8 cellular contexts compared by ENCODE assay signal in genomic region chr20:37347347-37347823, GRCh38. TPM values are rescaled to one million over a fixed set of nuclear protein-coding genes. Genes with fewer than 3 reads are reported as not detected.
A peak's percentile ranks its signal among the peaks of the same experiment; 100 is the strongest.
DNase-seq lines count a peak whose midpoint lies in the region; ATAC-seq, FAIRE-seq and TF ChIP-seq lines count a peak whose summit lies in the region.

No MANE protein-coding gene starts in this region.

- 0 out of 2 replicates have a peak overlapping the region, but pooled peaks have one; percentile 89 for H3K27ac ChIP-seq in 22Rv1
- no peak overlapping the region for H3K27ac ChIP-seq in K562 (ENCODE audit: extremely low read depth, low read depth, low read length)

- FAIRE-seq in K562 (lab: Jason Lieb, UNC): no peak
- no peak for FAIRE-seq in RCC 7860 (lab: Jason Lieb, UNC)

- no peaks in the 10 kb centered on the region for H3K9me3 ChIP-seq in K562 (replicated peaks; ENCODE audit: control insufficient read depth, insufficient read depth, low read depth, low read length)
- no peaks in the 10 kb centered on the region for H3K9me3 ChIP-seq in mucosa of stomach (ENCODE audit: control insufficient read depth, low read length)

- no peak overlapping the region for H2AFZ ChIP-seq in K562 (ENCODE audit: low read depth, low read length)

- no peak for TF ChIP-seq RAD21 in K562 (CRISPR knock-in tag; conservative IDR thresholded peaks at IDR 0.05 in 1 of 2, IDR thresholded peaks at IDR 0.05 in 1 of 2)

- no peaks in the 10 kb centered on the region for H3K9me1 ChIP-seq in K562 (ENCODE audit: control insufficient read depth, insufficient read depth, low read length)

- no peak overlapping the region for H3K4me2 ChIP-seq in K562 (ENCODE audit: insufficient read depth, low read length)

- DNase-seq in K562 (ENCODE audit: extremely low read depth in 1 of 4, low spot score in 3 of 4) (no peak), RCC 7860 (ENCODE audit: low spot score) (no peak), inferior parietal cortex (ENCODE audit: extremely low spot score) (no peak), CD1c-positive myeloid dendritic cell (ENCODE audit: extremely low spot score) (no peak)

- TSS peak; percentile 42 for BruUV-seq in K562 (replicated peaks; lab: Mats Ljungman, UMichigan)

- H3K4me3 ChIP-seq in GM12875 (ENCODE audit: low read depth, low read length): peak overlapping the region; percentile 56
- H3K4me3 ChIP-seq in K562: no peak overlapping the region
- H3K4me3 ChIP-seq in mucosa of stomach (ENCODE audit: low read length): peak overlapping the region; percentile 18

- no peaks in the 10 kb centered on the region for H3K79me2 ChIP-seq in K562 (ENCODE audit: control insufficient read depth, insufficient read depth, low read length)

- TF ChIP-seq POLR2A in K562 (conservative IDR thresholded peaks at IDR 0.05): no peak

- H3K9ac ChIP-seq in K562 (ENCODE audit: insufficient read depth in 1 of 2, low read depth in 2 of 2, low read length in 2 of 2) (0 out of 4 replicates have a peak overlapping the region, but pooled peaks of 1 of the 2 experiments have one; percentile 26), mucosa of stomach (ENCODE audit: low read length) (peak overlapping the region; percentile 71)

- intact Hi-C loops in K562 (cut with micrococcal nuclease): no loop called here

- POLR2A ChIA-PET in K562 (lab: Yijun Ruan, JAX): interaction anchor here (0.6 to 1.7 kb wide), 3 partner anchors 12 to 46 kb away, joined by 3 to 7 read pairs (median 4); no protein-coding TSS in a partner anchor

- no peak for TF ChIP-seq CTCF in 22Rv1 (IDR thresholded peaks at IDR 0.05)
- TF ChIP-seq CTCF in GM12875 (IDR thresholded peaks at IDR 0.05; ENCODE audit: borderline replicate concordance, insufficient read depth, low read depth, low read length): no peak
- no peak for TF ChIP-seq CTCF in K562 (IDR thresholded peaks at IDR 0.05 in 2 of 3, conservative IDR thresholded peaks at IDR 0.05 in 1 of 3; ENCODE audit: insufficient read depth in 2 of 3, low read depth in 1 of 3, low read length in 3 of 3)

- no peak for TF ChIP-seq EP300 in K562 (IDR thresholded peaks at IDR 0.05; ENCODE audit: low read length)

- CTCF ChIA-PET in K562 (lab: Yijun Ruan, JAX; ENCODE audit: low intra/inter-chr PET ratio): no interaction called here

- H3K27me3 ChIP-seq in K562 (ENCODE audit: control insufficient read depth in 2 of 2, insufficient read depth in 2 of 2, low read length in 2 of 2) (no peaks in the 10 kb centered on the region), mucosa of stomach (ENCODE audit: control insufficient read depth, insufficient read depth, low read length) (no peaks in the 10 kb centered on the region)

- H3K36me3 ChIP-seq in K562 (ENCODE audit: control insufficient read depth, insufficient read depth, low read length): no peaks in the 10 kb centered on the region
- peaks cover 10% of the 10 kb centered on the region for H3K36me3 ChIP-seq in mucosa of stomach (ENCODE audit: control insufficient read depth, insufficient read depth, low read length)

- H3K4me1 ChIP-seq in K562 (replicated peaks in 1 of 2; ENCODE audit: control insufficient read depth in 2 of 2, insufficient read depth in 2 of 2, low read length in 2 of 2): peaks cover 2 to 20% of the 10 kb centered on the region in 2 experiments; a peak in 3 of 5 replicates
- peaks cover 67% of the 10 kb centered on the region for H3K4me1 ChIP-seq in mucosa of stomach (ENCODE audit: control insufficient read depth, insufficient read depth, low read length)

- ATAC-seq in K562 (no peak), GM18870 (IDR thresholded peaks at IDR 0.05; ENCODE audit: unreplicated experiment) (no peak)

- 84% methylated on average over 7 of the region's 7 CpGs for WGBS in K562 (ENCODE audit: insufficient coverage, low coverage, missing lambda C conversion rate)

- in situ Hi-C loops in K562 (cut with MboI): no loop called here

- no peaks in the 10 kb centered on the region for H4K20me1 ChIP-seq in K562 (replicated peaks; ENCODE audit: control insufficient read depth, insufficient read depth, low read length)

TF ChIP-seq in K562, 482 proteins besides CTCF, POLR2A, EP300 and RAD21:
- TF ChIP-seq, protein P1, sequence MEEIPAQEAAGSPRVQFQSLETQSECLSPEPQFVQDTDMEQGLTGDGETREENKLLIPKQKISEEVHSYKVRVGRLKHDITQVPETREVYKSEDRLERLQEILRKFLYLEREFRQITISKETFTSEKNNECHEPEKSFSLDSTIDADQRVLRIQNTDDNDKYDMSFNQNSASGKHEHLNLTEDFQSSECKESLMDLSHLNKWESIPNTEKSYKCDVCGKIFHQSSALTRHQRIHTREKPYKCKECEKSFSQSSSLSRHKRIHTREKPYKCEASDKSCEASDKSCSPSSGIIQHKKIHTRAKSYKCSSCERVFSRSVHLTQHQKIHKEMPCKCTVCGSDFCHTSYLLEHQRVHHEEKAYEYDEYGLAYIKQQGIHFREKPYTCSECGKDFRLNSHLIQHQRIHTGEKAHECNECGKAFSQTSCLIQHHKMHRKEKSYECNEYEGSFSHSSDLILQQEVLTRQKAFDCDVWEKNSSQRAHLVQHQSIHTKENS (CRISPR knock-in tag; IDR thresholded peaks at IDR 0.05): no peak
- peak; percentile 12 for TF ChIP-seq RBM25 (IDR thresholded peaks at IDR 0.05; ENCODE audit: low read depth, low read length, severe bottlenecking)

RNA-seq across cellular contexts. Expression of gene SRC, which starts 1.4 kb away (rescaled TPM):
- total RNA-seq in K562 (2011; cell fraction: chromatin; rRNA removed; ENCODE audit: low replicate concordance): 23.1 and 61.0 TPM in 2 replicates
- total RNA-seq in K562 (2011; cell fraction: nucleolus; rRNA removed): 26.7 and 29.4 TPM in 2 replicates
- total RNA-seq in K562 (2011; cell fraction: nucleoplasm; rRNA removed): 20.5 and 28.9 TPM in 2 replicates
- total RNA-seq in K562 (2014; rRNA removed) (2.0 and 4.7 TPM in 2 replicates), K562 (2014; rRNA removed; fragmentation: Illumina TruSeq; extraction: Trizol) (1.4 and 1.9 TPM in 2 replicates), K562 (2015; rRNA removed; fragmentation: Illumina TruSeq; extraction: Trizol) (2.9 and 3.1 TPM in 2 replicates), K562 (2021) (7.0 and 7.7 TPM in 2 replicates)
- polyA plus RNA-seq in K562 (2011; rRNA removed) (8.0 and 8.5 TPM in 2 replicates), K562 (2014; fragmentation: Illumina TruSeq; extraction: Trizol) (5.4 and 8.3 TPM in 2 replicates), K562 (2014; fragmentation: Nextera tagmentation; extraction: Ambion mirVana) (under 1 TPM; 0.06 to 0.14 TPM), K562 (2014; rRNA removed) (4.8 and 5.2 TPM in 2 replicates)
- polyA plus RNA-seq in K562 (2011; cell fraction: cytosol; rRNA removed): 6.8 and 11.9 TPM in 2 replicates
- 45.7 and 78.2 TPM in 2 replicates for polyA plus RNA-seq in K562 (2011; cell fraction: nucleus; rRNA removed)
- polyA plus RNA-seq in K562 (2012): 4.7 and 5.8 TPM in 2 replicates
- polyA minus RNA-seq in K562 (2011; rRNA and poly(A)+ RNA removed): 5.2 and 16.3 TPM in 2 replicates
- polyA minus RNA-seq in K562 (2011; cell fraction: cytosol; rRNA and poly(A)+ RNA removed): 4.0 and 10.0 TPM in 2 replicates
- 12.3 and 15.8 TPM in 2 replicates for polyA minus RNA-seq in K562 (2011; cell fraction: nucleus; rRNA and poly(A)+ RNA removed)

RNA-seq across cellular contexts. Expression of gene MANBAL, which starts 57.9 kb away (rescaled TPM):
- total RNA-seq in K562 (2011; cell fraction: chromatin; rRNA removed; ENCODE audit: low replicate concordance): 19.6 and 33.3 TPM in 2 replicates
- total RNA-seq in K562 (2011; cell fraction: nucleolus; rRNA removed): 23.8 and 26.2 TPM in 2 replicates
- 29.3 and 40.0 TPM in 2 replicates for total RNA-seq in K562 (2011; cell fraction: nucleoplasm; rRNA removed)
- total RNA-seq in K562 (2014; rRNA removed) (9.2 and 15.5 TPM in 2 replicates), K562 (2014; rRNA removed; fragmentation: Illumina TruSeq; extraction: Trizol) (10.4 and 12.3 TPM in 2 replicates), K562 (2015; rRNA removed; fragmentation: Illumina TruSeq; extraction: Trizol) (14.1 and 16.3 TPM in 2 replicates), K562 (2021) (15.3 and 16.7 TPM in 2 replicates)
- polyA plus RNA-seq in K562 (2011; rRNA removed) (30.0 and 35.0 TPM in 2 replicates), K562 (2014; fragmentation: Illumina TruSeq; extraction: Trizol) (27.9 and 31.6 TPM in 2 replicates), K562 (2014; fragmentation: Nextera tagmentation; extraction: Ambion mirVana) (10 to 100 TPM; 17.4 to 17.8 TPM), K562 (2014; rRNA removed) (24.8 and 25.3 TPM in 2 replicates)
- polyA plus RNA-seq in K562 (2011; cell fraction: cytosol; rRNA removed): 55.8 and 75.0 TPM in 2 replicates
- 31.7 and 40.3 TPM in 2 replicates for polyA plus RNA-seq in K562 (2011; cell fraction: nucleus; rRNA removed)
- polyA plus RNA-seq in K562 (2012): 20.9 and 26.2 TPM in 2 replicates
- polyA minus RNA-seq in K562 (2011; rRNA and poly(A)+ RNA removed): 11.3 and 13.7 TPM in 2 replicates
- polyA minus RNA-seq in K562 (2011; cell fraction: cytosol; rRNA and poly(A)+ RNA removed): 8.8 and 12.4 TPM in 2 replicates
- 4.8 and 6.2 TPM in 2 replicates for polyA minus RNA-seq in K562 (2011; cell fraction: nucleus; rRNA and poly(A)+ RNA removed)
